10 cellular contexts compared by ENCODE assay signal in genomic region chr7:151078233-151079040, GRCh38. TPM values are rescaled to one million over a fixed set of nuclear protein-coding genes. Genes with fewer than 3 reads are reported as not detected.
A peak's percentile ranks its signal among the peaks of the same experiment; 100 is the strongest.
DNase-seq lines count a peak whose midpoint lies in the region; ATAC-seq, FAIRE-seq and TF ChIP-seq lines count a peak whose summit lies in the region.
"Had no signal": no experiment of that assay in that cellular context is flagged by ENCODE, and none has a peak within 500 bp of the region (broad histone marks: within the 10 kb centered on the region; RNA-seq: fewer than 3 reads in every experiment).

No MANE protein-coding gene starts in this region.

- H3K4me1 Mint-ChIP-seq in CD4-positive, alpha-beta memory T cell, result peaks cover 14 to 39% (median 20%) of the 10 kb centered on the region in 4 donors
- H3K4me1 Mint-ChIP-seq in natural killer cell, result peaks cover 12 to 35% of the 10 kb centered on the region in 2 donors

- H3K36me3 ChIP-seq in CD4-positive, alpha-beta memory T cell (ENCODE audit: insufficient read depth, low read length), result peaks cover 12% of the 10 kb centered on the region
- peaks cover 26% of the 10 kb centered on the region for H3K36me3 ChIP-seq in HUES48 (ENCODE audit: control insufficient read depth, insufficient read depth, low read length)
- peaks cover 0 to 17% of the 10 kb centered on the region in 2 experiments; a peak in 3 of 4 replicates for H3K36me3 ChIP-seq in GM12878 (ENCODE audit: control insufficient read depth in 2 of 2, insufficient read depth in 2 of 2, low read length in 1 of 2)

- H3K4me3 Mint-ChIP-seq in CD4-positive, alpha-beta memory T cell, result peak overlapping the region; percentile 60 to 89 (median 83)
- H3K4me3 Mint-ChIP-seq in natural killer cell, result peak overlapping the region; percentile 73

- ATAC-seq in GM12878, result no peak
- no peak for ATAC-seq in natural killer cell
- ATAC-seq in HG02759 (IDR thresholded peaks at IDR 0.05; ENCODE audit: unreplicated experiment), result no peak

- no peak overlapping the region for H3K4me2 ChIP-seq in GM12878 (ENCODE audit: control insufficient read depth, insufficient read depth)

- peaks cover 39% of the 10 kb centered on the region for H3K79me2 ChIP-seq in GM12878 (ENCODE audit: control insufficient read depth, insufficient read depth, low read length)

- CTCF ChIA-PET in CD4-positive, alpha-beta memory T cell (lab: Charles Lee; ENCODE audit: partially characterized antibody), result no interaction called here
- CTCF ChIA-PET in GM12878 (lab: Yijun Ruan, JAX), result no interaction called here

- H3K27ac ChIP-seq in CD4-positive, alpha-beta memory T cell (ENCODE audit: low read depth, low read length), result no peak overlapping the region
- H3K27ac ChIP-seq in HUES48 (ENCODE audit: low read depth, low read length) (no peak overlapping the region), GM12878 (ENCODE audit: control insufficient read depth, insufficient read depth) (no peak overlapping the region)

- TF ChIP-seq EP300 in GM12878 (IDR thresholded peaks at IDR 0.05; ENCODE audit: borderline replicate concordance in 1 of 2, control insufficient read depth in 1 of 2, low read depth in 2 of 2, low read length in 2 of 2), result no peak

- H3K27me3 ChIP-seq in CD4-positive, alpha-beta memory T cell (ENCODE audit: insufficient read depth, low read length), result no peaks in the 10 kb centered on the region
- H3K27me3 ChIP-seq in HUES48 (ENCODE audit: control insufficient read depth, insufficient read depth, low read length) (no peaks in the 10 kb centered on the region), GM12878 (replicated peaks in 1 of 2; ENCODE audit: control insufficient read depth in 2 of 2, insufficient read depth in 2 of 2, low read length in 1 of 2) (no peaks in the 10 kb centered on the region)

- POLR2A ChIA-PET in CD4-positive, alpha-beta memory T cell (lab: Charles Lee; ENCODE audit: partially characterized antibody), result interaction anchor here (1.3 to 1.6 kb wide), 2 partner anchors 10 to 20 kb away, joined by 3 to 5 read pairs; no protein-coding TSS in a partner anchor
- POLR2A ChIA-PET in GM12878 (lab: Charles Lee), result no interaction called here

- no peaks in the 10 kb centered on the region for H3K27me3 Mint-ChIP-seq in CD4-positive, alpha-beta memory T cell
- H3K27me3 Mint-ChIP-seq in natural killer cell (ENCODE audit: low read depth in 2 of 2), result no peaks in the 10 kb centered on the region

- H3K9ac ChIP-seq in HUES48 (ENCODE audit: low read depth, low read length), result no peak overlapping the region
- H3K9ac ChIP-seq in GM12878 (ENCODE audit: control insufficient read depth, insufficient read depth, low read length), result no peak overlapping the region

- SMC1A ChIA-PET in GM12878 (lab: Charles Lee; ENCODE audit: uncharacterized antibody, unreplicated experiment), result no interaction called here

- intact Hi-C loops in CD4-positive, alpha-beta memory T cell (cut with micrococcal nuclease), result no loop called here
- intact Hi-C loops in GM12878 (cut with micrococcal nuclease; ENCODE audit: unreplicated experiment), result no loop called here
- intact Hi-C loops in natural killer cell (cut with micrococcal nuclease), result no loop called here

- TF ChIP-seq CTCF in GM12878 (IDR thresholded peaks at IDR 0.05 in 2 of 3, conservative IDR thresholded peaks at IDR 0.05 in 1 of 3; ENCODE audit: control insufficient read depth in 2 of 3, extremely low read depth in 1 of 3, insufficient read depth in 1 of 3, low read depth in 3 of 3, low read length in 3 of 3) (no peak), natural killer cell (IDR thresholded peaks at IDR 0.05) (no peak)

- TF ChIP-seq POLR2A in GM12878 (IDR thresholded peaks at IDR 0.05; ENCODE audit: low read depth, low read length), result peak; percentile 40; the same call in 1 of the 2 replicates

- no peaks in the 10 kb centered on the region for H3K9me3 Mint-ChIP-seq in CD4-positive, alpha-beta memory T cell
- H3K9me3 Mint-ChIP-seq in natural killer cell, result no peaks in the 10 kb centered on the region

- no peaks in the 10 kb centered on the region for H3K9me3 ChIP-seq in CD4-positive, alpha-beta memory T cell (ENCODE audit: control insufficient read depth in 1 of 2, low read length in 2 of 2)
- no peaks in the 10 kb centered on the region for H3K9me3 ChIP-seq in HUES48 (ENCODE audit: control insufficient read depth, insufficient read depth, low read length)
- H3K9me3 ChIP-seq in GM12878 (replicated peaks; ENCODE audit: control insufficient read depth, insufficient read depth, low read length), result no peaks in the 10 kb centered on the region

- peaks cover 40% of the 10 kb centered on the region for H3K4me1 ChIP-seq in CD4-positive, alpha-beta memory T cell (ENCODE audit: insufficient read depth, low read length)
- H3K4me1 ChIP-seq in HUES48 (ENCODE audit: control insufficient read depth, insufficient read depth, low read length), result peaks cover 26% of the 10 kb centered on the region
- peaks cover 19% of the 10 kb centered on the region for H3K4me1 ChIP-seq in GM12878 (ENCODE audit: control insufficient read depth, insufficient read depth, low read length)

- peaks cover 0 to 23% of the 10 kb centered on the region in 2 donors for H3K36me3 Mint-ChIP-seq in CD4-positive, alpha-beta memory T cell
- no peaks in the 10 kb centered on the region for H3K36me3 Mint-ChIP-seq in natural killer cell

- no peaks in the 10 kb centered on the region; the same call in 1 of the 2 replicates for H4K20me1 ChIP-seq in GM12878 (ENCODE audit: control insufficient read depth, insufficient read depth)

- peak overlapping the region; percentile 14 to 87 (median 77) for H3K27ac Mint-ChIP-seq in CD4-positive, alpha-beta memory T cell
- H3K27ac Mint-ChIP-seq in natural killer cell, result peak overlapping the region; percentile 34 to 45

- RAD21 ChIA-PET in GM12878 (lab: Charles Lee; ENCODE audit: unreplicated experiment), result no interaction called here

- no TSS peak for BruUV-seq in GM12878 (replicated peaks; lab: Mats Ljungman, UMichigan)

- no peak overlapping the region for H3K4me3 ChIP-seq in CD4-positive, alpha-beta memory T cell (ENCODE audit: low read length in 2 of 2)
- H3K4me3 ChIP-seq in HUES48 (ENCODE audit: low read depth, low read length) (0 out of 2 replicates have a peak overlapping the region, but pooled peaks have one; percentile 20), GM12878 (no peak overlapping the region)

- no peak overlapping the region for H2AFZ ChIP-seq in GM12878 (ENCODE audit: control insufficient read depth, low read depth, low read length)

- TF ChIP-seq RAD21 in GM12878 (IDR thresholded peaks at IDR 0.05; ENCODE audit: insufficient read depth, low read depth, low read length), result no peak

- peak in 1 of 5 donors; percentile 24 for DNase-seq in CD4-positive, alpha-beta memory T cell
- DNase-seq in GM12878 (ENCODE audit: low read depth, low spot score) (no peak), natural killer cell (no peak), NCI-H446 (lab: John Stamatoyannopoulos, UW) (no peak), ecto neural progenitor cell (ENCODE audit: low spot score) (no peak), NOMO-1 treated with dmso at 0.1 percent for 144 hours (lab: John Stamatoyannopoulos, UW; ENCODE audit: unreplicated experiment) (no peak)
- DNase-seq: anterior cingulate cortex, OCI-M1 had no signal

- WGBS in GM12878 (ENCODE audit: insufficient coverage, insufficient replicate concordance, low lambda C conversion rate, missing lambda C conversion rate), result 63% methylated on average over 22 of the region's 22 CpGs

- no peak for FAIRE-seq in GM12878 (lab: Jason Lieb, UNC)

- in situ Hi-C loops in GM12878 (cut with MboI), result no loop called here

RNA-seq across cellular contexts. Expression of gene FASTK, which starts 2.2 kb away (rescaled TPM):
- total RNA-seq in CD4-positive, alpha-beta memory T cell, result 100 to 1,000 TPM; 123 to 126 TPM
- polyA plus RNA-seq in CD4-positive, alpha-beta memory T cell, result 10 to 100 TPM; 51.2 to 62.2 TPM
- total RNA-seq in GM12878 (2013; cell fraction: nucleolus; rRNA removed), result 94.3 and 112 TPM in 2 replicates
- total RNA-seq in GM12878 (2014; rRNA removed) (84.3 and 93.9 TPM in 2 replicates), GM12878 (2014; rRNA removed; fragmentation: Illumina TruSeq; extraction: Trizol) (22.8 and 26.6 TPM in 2 replicates), GM12878 (2021) (79.2 and 82.0 TPM in 2 replicates), natural killer cell (10 to 100 TPM; 72.8 to 89.4 (median 85.2) TPM)
- 16.1 TPM for polyA plus RNA-seq in GM12878 (2011; ENCODE audit: low read depth)
- polyA plus RNA-seq in GM12878 (2011; rRNA removed) (13.0 and 26.9 TPM in 2 replicates), GM12878 (2014; fragmentation: Illumina TruSeq; extraction: Trizol) (8.5 and 23.7 TPM in 2 replicates), GM12878 (2014; fragmentation: Nextera tagmentation; extraction: Ambion mirVana) (1 to 10 TPM in 1 of 2 experiments, under 1 TPM in 1; 0.19 to 4.1 TPM), GM12878 (2014; rRNA removed) (102 and 123 TPM in 2 replicates), GM12878 (2016; fragmentation: Nextera tagmentation; extraction: Ambion mirVana) (10 to 100 TPM; 86.3 to 96.5 TPM)
- polyA plus RNA-seq in GM12878 (2011; cell fraction: cytosol; rRNA removed), result 41.0 and 54.1 TPM in 2 replicates
- polyA plus RNA-seq in GM12878 (2011; cell fraction: nucleus; rRNA removed), result 382 and 387 TPM in 2 replicates
- polyA plus RNA-seq in GM12878 (2012), result 54.4 and 55.2 TPM in 2 replicates
- 18.9 and 39.2 TPM in 2 replicates for polyA minus RNA-seq in GM12878 (2011; rRNA and poly(A)+ RNA removed)
- 13.2 and 13.5 TPM in 2 replicates for polyA minus RNA-seq in GM12878 (2011; cell fraction: cytosol; rRNA and poly(A)+ RNA removed)
- 59.7 and 77.0 TPM in 2 replicates for polyA minus RNA-seq in GM12878 (2011; cell fraction: nucleus; rRNA and poly(A)+ RNA removed)

RNA-seq across cellular contexts. Expression of gene TMUB1, which starts 4.9 kb away (rescaled TPM):
- total RNA-seq in CD4-positive, alpha-beta memory T cell, result 10 to 100 TPM; 42.6 to 48.7 TPM
- 10 to 100 TPM; 48.9 to 66.7 TPM for polyA plus RNA-seq in CD4-positive, alpha-beta memory T cell
- 13.2 and 14.1 TPM in 2 replicates for total RNA-seq in GM12878 (2013; cell fraction: nucleolus; rRNA removed)
- total RNA-seq in GM12878 (2014; rRNA removed) (48.2 and 51.6 TPM in 2 replicates), GM12878 (2014; rRNA removed; fragmentation: Illumina TruSeq; extraction: Trizol) (10.8 and 12.3 TPM in 2 replicates), GM12878 (2021) (74.7 and 79.5 TPM in 2 replicates), natural killer cell (10 to 100 TPM; 44.1 to 49.8 (median 47.3) TPM)
- polyA plus RNA-seq in GM12878 (2011; ENCODE audit: low read depth), result 10.6 TPM
- polyA plus RNA-seq in GM12878 (2011; rRNA removed) (4.9 and 17.8 TPM in 2 replicates), GM12878 (2014; fragmentation: Illumina TruSeq; extraction: Trizol) (1.4 and 11.9 TPM in 2 replicates), GM12878 (2014; fragmentation: Nextera tagmentation; extraction: Ambion mirVana) (under 1 TPM in 1 of 2 experiments, not detected in 1; 0.27 TPM), GM12878 (2014; rRNA removed) (63.9 and 74.4 TPM in 2 replicates), GM12878 (2016; fragmentation: Nextera tagmentation; extraction: Ambion mirVana) (10 to 100 TPM; 41.3 to 48.4 TPM)
- polyA plus RNA-seq in GM12878 (2011; cell fraction: cytosol; rRNA removed), result 33.1 and 43.2 TPM in 2 replicates
- polyA plus RNA-seq in GM12878 (2011; cell fraction: nucleus; rRNA removed), result 70.0 and 81.9 TPM in 2 replicates
- 59.9 and 68.3 TPM in 2 replicates for polyA plus RNA-seq in GM12878 (2012)
- polyA minus RNA-seq in GM12878 (2011; rRNA and poly(A)+ RNA removed), result 4.5 and 12.9 TPM in 2 replicates
- 16.6 and 17.5 TPM in 2 replicates for polyA minus RNA-seq in GM12878 (2011; cell fraction: cytosol; rRNA and poly(A)+ RNA removed)
- polyA minus RNA-seq in GM12878 (2011; cell fraction: nucleus; rRNA and poly(A)+ RNA removed), result 8.8 and 11.9 TPM in 2 replicates

RNA-seq across cellular contexts. Expression of gene AGAP3, which starts 7.8 kb away (rescaled TPM):
- total RNA-seq in CD4-positive, alpha-beta memory T cell, result 10 to 100 TPM; 52.9 to 65.8 TPM
- 1 to 10 TPM; 3.0 to 9.5 TPM for polyA plus RNA-seq in CD4-positive, alpha-beta memory T cell
- total RNA-seq in GM12878 (2013; cell fraction: nucleolus; rRNA removed), result 96.1 TPM in 2 replicates
- total RNA-seq in GM12878 (2014; rRNA removed) (20.7 and 24.7 TPM in 2 replicates), GM12878 (2014; rRNA removed; fragmentation: Illumina TruSeq; extraction: Trizol) (13.4 and 15.4 TPM in 2 replicates), GM12878 (2021) (62.9 and 68.1 TPM in 2 replicates), natural killer cell (10 to 100 TPM; 27.7 to 46.9 (median 42.8) TPM)
- polyA plus RNA-seq in GM12878 (2011; ENCODE audit: low read depth), result 7.9 TPM
- polyA plus RNA-seq in GM12878 (2011; rRNA removed) (16.6 and 28.5 TPM in 2 replicates), GM12878 (2014; fragmentation: Illumina TruSeq; extraction: Trizol) (7.2 and 16.0 TPM in 2 replicates), GM12878 (2014; fragmentation: Nextera tagmentation; extraction: Ambion mirVana) (1 to 10 TPM; 1.8 to 4.7 TPM), GM12878 (2014; rRNA removed) (39.8 and 40.5 TPM in 2 replicates), GM12878 (2016; fragmentation: Nextera tagmentation; extraction: Ambion mirVana) (1 to 10 TPM; 8.5 to 9.0 TPM)
- 51.9 and 57.9 TPM in 2 replicates for polyA plus RNA-seq in GM12878 (2011; cell fraction: cytosol; rRNA removed)
- 172 and 269 TPM in 2 replicates for polyA plus RNA-seq in GM12878 (2011; cell fraction: nucleus; rRNA removed)
- 21.8 and 23.5 TPM in 2 replicates for polyA plus RNA-seq in GM12878 (2012)
- 25.7 and 40.0 TPM in 2 replicates for polyA minus RNA-seq in GM12878 (2011; rRNA and poly(A)+ RNA removed)
- polyA minus RNA-seq in GM12878 (2011; cell fraction: cytosol; rRNA and poly(A)+ RNA removed), result 17.4 and 25.4 TPM in 2 replicates
- polyA minus RNA-seq in GM12878 (2011; cell fraction: nucleus; rRNA and poly(A)+ RNA removed), result 49.2 and 81.9 TPM in 2 replicates

RNA-seq across cellular contexts. Expression of gene SLC4A2, which starts 19.0 kb away (rescaled TPM):
- 10 to 100 TPM; 82.7 to 84.7 TPM for total RNA-seq in CD4-positive, alpha-beta memory T cell
- polyA plus RNA-seq in CD4-positive, alpha-beta memory T cell, result 10 to 100 TPM; 12.8 to 24.3 TPM
- total RNA-seq in GM12878 (2013; cell fraction: nucleolus; rRNA removed), result 37.3 and 42.1 TPM in 2 replicates
- total RNA-seq in GM12878 (2014; rRNA removed) (50.7 and 51.0 TPM in 2 replicates), GM12878 (2014; rRNA removed; fragmentation: Illumina TruSeq; extraction: Trizol) (15.6 and 17.4 TPM in 2 replicates), GM12878 (2021) (69.1 and 78.6 TPM in 2 replicates), natural killer cell (10 to 100 TPM; 60.4 to 87.3 (median 66.1) TPM)
- 14.2 TPM for polyA plus RNA-seq in GM12878 (2011; ENCODE audit: low read depth)
- polyA plus RNA-seq in GM12878 (2011; rRNA removed) (10.8 and 25.8 TPM in 2 replicates), GM12878 (2014; fragmentation: Illumina TruSeq; extraction: Trizol) (2.9 and 21.9 TPM in 2 replicates), GM12878 (2014; fragmentation: Nextera tagmentation; extraction: Ambion mirVana) (10 to 100 TPM in 1 of 2 experiments, 1 to 10 TPM in 1; 2.7 to 12.1 TPM), GM12878 (2014; rRNA removed) (63.8 and 68.7 TPM in 2 replicates), GM12878 (2016; fragmentation: Nextera tagmentation; extraction: Ambion mirVana) (10 to 100 TPM; 34.4 to 38.9 TPM)
- 32.2 and 35.6 TPM in 2 replicates for polyA plus RNA-seq in GM12878 (2011; cell fraction: cytosol; rRNA removed)
- polyA plus RNA-seq in GM12878 (2011; cell fraction: nucleus; rRNA removed), result 168 and 199 TPM in 2 replicates
- polyA plus RNA-seq in GM12878 (2012), result 46.6 and 51.1 TPM in 2 replicates
- polyA minus RNA-seq in GM12878 (2011; rRNA and poly(A)+ RNA removed), result 10.8 and 27.9 TPM in 2 replicates
- 10.4 and 11.4 TPM in 2 replicates for polyA minus RNA-seq in GM12878 (2011; cell fraction: cytosol; rRNA and poly(A)+ RNA removed)
- 46.8 and 68.3 TPM in 2 replicates for polyA minus RNA-seq in GM12878 (2011; cell fraction: nucleus; rRNA and poly(A)+ RNA removed)

RNA-seq across cellular contexts. Expression of gene CDK5, which starts 20.7 kb away (rescaled TPM):
- 1 to 10 TPM; 6.3 to 7.5 TPM for total RNA-seq in CD4-positive, alpha-beta memory T cell
- 10 to 100 TPM; 10.8 to 15.2 TPM for polyA plus RNA-seq in CD4-positive, alpha-beta memory T cell
- total RNA-seq in GM12878 (2013; cell fraction: nucleolus; rRNA removed), result 7.9 and 9.3 TPM in 2 replicates
- 25.9 and 30.3 TPM in 2 replicates for total RNA-seq in GM12878 (2014; rRNA removed)
- total RNA-seq in GM12878 (2014; rRNA removed; fragmentation: Illumina TruSeq; extraction: Trizol), result 18.2 and 19.4 TPM in 2 replicates
- total RNA-seq in GM12878 (2021), result 19.1 and 19.7 TPM in 2 replicates
- polyA plus RNA-seq in GM12878 (2011; ENCODE audit: low read depth), result 6.6 TPM
- 20.2 and 24.5 TPM in 2 replicates for polyA plus RNA-seq in GM12878 (2011; rRNA removed)
- polyA plus RNA-seq in GM12878 (2011; cell fraction: cytosol; rRNA removed), result 39.7 and 49.3 TPM in 2 replicates
- polyA plus RNA-seq in GM12878 (2011; cell fraction: nucleus; rRNA removed), result 31.1 TPM in 2 replicates
- polyA plus RNA-seq in GM12878 (2012), result 11.1 and 12.6 TPM in 2 replicates
- polyA plus RNA-seq in GM12878 (2014; fragmentation: Illumina TruSeq; extraction: Trizol), result 13.9 and 19.4 TPM in 2 replicates
- polyA plus RNA-seq in GM12878 (2014; fragmentation: Nextera tagmentation; extraction: Ambion mirVana), result 1 to 10 TPM; 1.5 to 8.1 TPM
- 23.5 and 27.6 TPM in 2 replicates for polyA plus RNA-seq in GM12878 (2014; rRNA removed)
- polyA plus RNA-seq in GM12878 (2016; fragmentation: Nextera tagmentation; extraction: Ambion mirVana), result 10 to 100 TPM; 33.1 to 33.4 TPM
- polyA minus RNA-seq in GM12878 (2011; rRNA and poly(A)+ RNA removed), result 24.7 and 28.3 TPM in 2 replicates
- 7.6 and 12.2 TPM in 2 replicates for polyA minus RNA-seq in GM12878 (2011; cell fraction: cytosol; rRNA and poly(A)+ RNA removed)
- polyA minus RNA-seq in GM12878 (2011; cell fraction: nucleus; rRNA and poly(A)+ RNA removed), result 13.7 and 18.2 TPM in 2 replicates
- total RNA-seq in natural killer cell, result 1 to 10 TPM; 6.2 to 8.0 (median 6.6) TPM
